ENCODE assay signal across 12 cellular contexts in genomic region chr1:161096514-161096913, GRCh38. TPM values are rescaled to one million over a fixed set of nuclear protein-coding genes. Genes with fewer than 3 reads are reported as not detected.
DNase-seq lines count a peak whose midpoint lies in the region; ATAC-seq and TF ChIP-seq lines count a peak whose summit lies in the region.
"Had no signal": no experiment of that assay in that cellular context is flagged by ENCODE, and none has a peak within 500 bp of the region (broad histone marks: within the 10 kb centered on the region; RNA-seq: fewer than 3 reads in every experiment).

No MANE protein-coding gene starts in this region.

- intact Hi-C loops in mammary epithelial cell (cut with micrococcal nuclease), result no loop called here
- intact Hi-C loops in PC-9 (cut with micrococcal nuclease; ENCODE audit: unreplicated experiment), result loop anchor here (2.0 kb wide), 1 partner anchor 14 kb away; no protein-coding TSS in a partner anchor

- H3K4me2 ChIP-seq in mammary epithelial cell (ENCODE audit: insufficient read depth, low read depth, low read length) (no peak overlapping the region), PC-9 (no peak overlapping the region)

- peaks cover 47% of the 10 kb centered on the region for H3K4me1 ChIP-seq in mammary epithelial cell (ENCODE audit: insufficient read depth, low read length)
- peaks cover 35% of the 10 kb centered on the region for H3K4me1 ChIP-seq in PC-9 (replicated peaks; ENCODE audit: insufficient read depth)
- H3K4me1 ChIP-seq: HAP-1 had no signal

- BruUV-seq in mammary epithelial cell (replicated peaks; lab: Mats Ljungman, UMichigan), result no TSS peak
- BruUV-seq in PC-9 (replicated peaks; lab: Mats Ljungman, UMichigan), result no TSS peak

- H3K4me3 Mint-ChIP-seq in activated naive CD8-positive, alpha-beta T cell treated with anti-CD3 and anti-CD28 coated beads, Interleukin-2, amount 10 ng/mL, durations not matched to agents 7 days and 5 days, result no peak overlapping the region
- H3K4me3 Mint-ChIP-seq in activated naive CD8-positive, alpha-beta T cell treated with anti-CD3 and anti-CD28 coated beads, Interleukin-2, amount 50 U/mL, for 24 hours, result no peak overlapping the region
- H3K4me3 Mint-ChIP-seq in immature natural killer cell, result peak overlapping the region in 1 of 5 donors; percentile 20

- H3K27me3 ChIP-seq in mammary epithelial cell (ENCODE audit: insufficient read depth, low read length), result no peaks in the 10 kb centered on the region
- no peaks in the 10 kb centered on the region for H3K27me3 ChIP-seq in PC-9 (ENCODE audit: insufficient read depth, low read depth)

- H3F3A ChIP-seq in PC-9 (ENCODE audit: insufficient read depth, low read depth), result peaks cover 36% of the 10 kb centered on the region

- no peak overlapping the region for H2AFZ ChIP-seq in mammary epithelial cell (ENCODE audit: low read depth, low read length)
- H2AFZ ChIP-seq in PC-9, result no peak overlapping the region

- TF ChIP-seq CTCF in mammary epithelial cell (conservative IDR thresholded peaks at IDR 0.05 in 1 of 2, IDR thresholded peaks at IDR 0.05 in 1 of 2; ENCODE audit: extremely low read depth in 1 of 2, insufficient read depth in 1 of 2, low read depth in 1 of 2, low read length in 2 of 2), result no peak
- no peak for TF ChIP-seq CTCF in PC-9 (conservative IDR thresholded peaks at IDR 0.05)

- H3K27ac ChIP-seq in mammary epithelial cell (ENCODE audit: insufficient read depth, low read depth, low read length), result no peak overlapping the region
- no peak overlapping the region for H3K27ac ChIP-seq in PC-9

- no peaks in the 10 kb centered on the region for H3K36me3 Mint-ChIP-seq in activated naive CD8-positive, alpha-beta T cell treated with anti-CD3 and anti-CD28 coated beads, Interleukin-2, amount 10 ng/mL, durations not matched to agents 7 days and 5 days
- peaks cover 10% of the 10 kb centered on the region for H3K36me3 Mint-ChIP-seq in activated naive CD8-positive, alpha-beta T cell treated with anti-CD3 and anti-CD28 coated beads, Interleukin-2, amount 50 U/mL, for 24 hours (ENCODE audit: low read depth)
- H3K36me3 Mint-ChIP-seq in immature natural killer cell, result peaks cover 0 to 16% (median 4%) of the 10 kb centered on the region in 3 donors

- H3K79me2 ChIP-seq in mammary epithelial cell (ENCODE audit: insufficient read depth, low read length) (peaks cover 3% of the 10 kb centered on the region), PC-9 (ENCODE audit: low read depth) (no peaks in the 10 kb centered on the region)

- no peaks in the 10 kb centered on the region for H3K9me3 Mint-ChIP-seq in activated naive CD8-positive, alpha-beta T cell treated with anti-CD3 and anti-CD28 coated beads, Interleukin-2, amount 10 ng/mL, durations not matched to agents 7 days and 5 days
- no peaks in the 10 kb centered on the region for H3K9me3 Mint-ChIP-seq in activated naive CD8-positive, alpha-beta T cell treated with anti-CD3 and anti-CD28 coated beads, Interleukin-2, amount 50 U/mL, for 24 hours
- peaks cover 0 to 6% (median 2%) of the 10 kb centered on the region in 6 donors for H3K9me3 Mint-ChIP-seq in immature natural killer cell

- H3K4me1 Mint-ChIP-seq in activated naive CD8-positive, alpha-beta T cell treated with anti-CD3 and anti-CD28 coated beads, Interleukin-2, amount 10 ng/mL, durations not matched to agents 7 days and 5 days, result peaks cover 36% of the 10 kb centered on the region
- H3K4me1 Mint-ChIP-seq in activated naive CD8-positive, alpha-beta T cell treated with anti-CD3 and anti-CD28 coated beads, Interleukin-2, amount 50 U/mL, for 24 hours, result peaks cover 79% of the 10 kb centered on the region
- peaks cover 22% of the 10 kb centered on the region in 2 donors for H3K4me1 Mint-ChIP-seq in immature natural killer cell

- no peaks in the 10 kb centered on the region for H3K9me3 ChIP-seq in mammary epithelial cell (replicated peaks; ENCODE audit: insufficient read depth, low read length)
- H3K9me3 ChIP-seq in PC-9 (ENCODE audit: insufficient read depth, low read depth), result no peaks in the 10 kb centered on the region
- H3K9me3 ChIP-seq: HAP-1 had no signal

- H3K27me3 Mint-ChIP-seq in activated naive CD8-positive, alpha-beta T cell treated with anti-CD3 and anti-CD28 coated beads, Interleukin-2, amount 10 ng/mL, durations not matched to agents 7 days and 5 days, result no peaks in the 10 kb centered on the region
- H3K27me3 Mint-ChIP-seq in activated naive CD8-positive, alpha-beta T cell treated with anti-CD3 and anti-CD28 coated beads, Interleukin-2, amount 50 U/mL, for 24 hours, result no peaks in the 10 kb centered on the region
- peaks cover 24 to 40% (median 34%) of the 10 kb centered on the region in 3 donors for H3K27me3 Mint-ChIP-seq in immature natural killer cell (ENCODE audit: low read depth in 3 of 3)

- H3K27ac Mint-ChIP-seq in activated naive CD8-positive, alpha-beta T cell treated with anti-CD3 and anti-CD28 coated beads, Interleukin-2, amount 10 ng/mL, durations not matched to agents 7 days and 5 days, result no peak overlapping the region
- H3K27ac Mint-ChIP-seq in activated naive CD8-positive, alpha-beta T cell treated with anti-CD3 and anti-CD28 coated beads, Interleukin-2, amount 50 U/mL, for 24 hours, result no peak overlapping the region
- peak overlapping the region in 4 of 6 donors; percentile 23 to 99 (median 80) for H3K27ac Mint-ChIP-seq in immature natural killer cell

- H3K4me3 ChIP-seq in mammary epithelial cell (replicated peaks in 1 of 3; ENCODE audit: insufficient read depth in 1 of 3, low read depth in 2 of 3, low read length in 3 of 3) (no peak overlapping the region), PC-9 (no peak overlapping the region)
- H3K4me3 ChIP-seq: HAP-1 had no signal

- H3K36me3 ChIP-seq in mammary epithelial cell (ENCODE audit: insufficient read depth, low read length), result peaks cover 1% of the 10 kb centered on the region
- 0 out of 2 replicates have a peak, but pooled peaks cover 3% of the 10 kb centered on the region for H3K36me3 ChIP-seq in PC-9 (ENCODE audit: low read depth)

- H3K9ac ChIP-seq in mammary epithelial cell (ENCODE audit: insufficient read depth, low read length), result no peak overlapping the region

- dilution Hi-C loops in mammary epithelial cell (cut with HindIII; ENCODE audit: low sequenced_read_pairs), result loop anchor here (25.0 kb wide), 1 partner anchor 259 kb away; no protein-coding TSS in a partner anchor

- CTCF ChIA-PET in mammary epithelial cell (lab: Charles Lee; ENCODE audit: low non-redundant PET) (interaction anchor here (2.2 kb wide), 1 partner anchor 99 kb away, joined by 8 read pairs; no protein-coding TSS in a partner anchor), PC-9 (lab: Charles Lee) (interaction anchor here (0.9 kb wide), 1 partner anchor 25 kb away, joined by 6 read pairs; no protein-coding TSS in a partner anchor)

- H3K9me2 ChIP-seq in PC-9 (ENCODE audit: insufficient read depth), result no peaks in the 10 kb centered on the region

- DNase-seq in activated naive CD8-positive, alpha-beta T cell treated with anti-CD3 and anti-CD28 coated beads, Interleukin-2, amount 10 ng/mL, durations not matched to agents 7 days and 5 days, result peak; percentile 14
- DNase-seq in activated naive CD8-positive, alpha-beta T cell treated with anti-CD3 and anti-CD28 coated beads, Interleukin-2, amount 50 U/mL, for 24 hours, result no peak
- DNase-seq in mammary epithelial cell (peak; percentile 80), immature natural killer cell (no peak), ureter (ENCODE audit: low spot score) (peak; percentile 41), PC-9 (no peak), SK-N-DZ (ENCODE audit: low spot score) (no peak)
- no peak for DNase-seq in activated CD4-positive, alpha-beta T cell treated with anti-CD3 and anti-CD28 coated beads for 48 hours
- DNase-seq: NCI-H2081 had no signal

- 8% methylated on average over 1 of the region's 1 CpG for WGBS in mammary epithelial cell (ENCODE audit: low coverage, missing lambda C conversion rate)

- POLR2A ChIA-PET in activated naive CD8-positive, alpha-beta T cell treated with anti-CD3 and anti-CD28 coated beads, Interleukin-2, amount 10 ng/mL, durations not matched to agents 7 days and 5 days (lab: Charles Lee), result interaction anchor here (1.0 to 7.0 kb wide), 6 partner anchors 27 to 99 kb away, joined by 3 to 118 read pairs (median 6); partner anchors contain the start of genes ARHGAP30, F11R and USF1
- POLR2A ChIA-PET in PC-9 (lab: Charles Lee; ENCODE audit: unreplicated experiment), result interaction anchor here (0.6 to 0.8 kb wide), 2 partner anchors 76 to 315 kb away, joined by 3 to 4 read pairs; no protein-coding TSS in a partner anchor

- no peaks in the 10 kb centered on the region for H4K20me1 ChIP-seq in mammary epithelial cell (ENCODE audit: insufficient read depth, low read length)
- H4K20me1 ChIP-seq in PC-9 (ENCODE audit: insufficient read depth), result 0 out of 2 replicates have a peak, but pooled peaks cover 3% of the 10 kb centered on the region

- no peak for ATAC-seq in activated naive CD8-positive, alpha-beta T cell treated with anti-CD3 and anti-CD28 coated beads, Interleukin-2, amount 10 ng/mL, durations not matched to agents 7 days and 5 days (ENCODE audit: low read depth)
- no peak for ATAC-seq in activated naive CD8-positive, alpha-beta T cell treated with anti-CD3 and anti-CD28 coated beads, Interleukin-2, amount 50 U/mL, for 24 hours

- in situ Hi-C loops in mammary epithelial cell (cut with MboI; ENCODE audit: low sequenced_read_pairs in 2 of 2), result loop anchor here in 1 of 2 donors (5.0 to 25.0 kb wide), 2 partner anchors 54 to 259 kb away; no protein-coding TSS in a partner anchor

RNA-seq across cellular contexts. Expression of gene KLHDC9, which starts 1.6 kb away (rescaled TPM):
- total RNA-seq in activated naive CD8-positive, alpha-beta T cell treated with anti-CD3 and anti-CD28 coated beads, Interleukin-2, amount 10 ng/mL, durations not matched to agents 7 days and 5 days, result 1 to 10 TPM; 1.2 TPM
- 1 to 10 TPM; 3.0 to 3.8 TPM for total RNA-seq in mammary epithelial cell
- 1.7 TPM for polyA plus RNA-seq in mammary epithelial cell
- polyA minus RNA-seq in mammary epithelial cell, result not detected
- under 1 TPM in 1 of 3 donors, not detected in 2; 0.59 TPM for polyA plus RNA-seq in immature natural killer cell
- 13.0 TPM for total RNA-seq in ureter
- 5.6 and 7.4 TPM in 2 replicates for total RNA-seq in PC-9 (2021)
- polyA plus RNA-seq in SK-N-DZ (2014; cell fraction: cytosol; rRNA removed), result 1.4 and 1.8 TPM in 2 replicates
- polyA plus RNA-seq in SK-N-DZ (2014; cell fraction: nucleus; rRNA removed), result 3.1 and 3.9 TPM in 2 replicates
- total RNA-seq: SK-MEL-5 had no signal

RNA-seq across cellular contexts. Expression of gene NECTIN4, which starts 7.2 kb away (rescaled TPM):
- not detected for total RNA-seq in activated naive CD8-positive, alpha-beta T cell treated with anti-CD3 and anti-CD28 coated beads, Interleukin-2, amount 10 ng/mL, durations not matched to agents 7 days and 5 days
- total RNA-seq in mammary epithelial cell (10 to 100 TPM in 1 of 2 donors, 1 to 10 TPM in 1; 5.6 to 13.2 TPM), ureter (75.6 TPM), PC-9 (2021) (8.8 and 9.0 TPM in 2 replicates)
- polyA plus RNA-seq in mammary epithelial cell (5.5 TPM), immature natural killer cell (not detected)
- polyA minus RNA-seq in mammary epithelial cell, result 53.4 TPM
- not detected in 2 replicates for polyA plus RNA-seq in SK-N-DZ (2014; cell fraction: cytosol; rRNA removed)
- polyA plus RNA-seq in SK-N-DZ (2014; cell fraction: nucleus; rRNA removed), result not detected in 2 replicates

RNA-seq across cellular contexts. Expression of gene PFDN2, which starts 21.3 kb away (rescaled TPM):
- 10 to 100 TPM; 54.1 to 62.3 TPM for total RNA-seq in activated naive CD8-positive, alpha-beta T cell treated with anti-CD3 and anti-CD28 coated beads, Interleukin-2, amount 10 ng/mL, durations not matched to agents 7 days and 5 days
- total RNA-seq in mammary epithelial cell (100 to 1,000 TPM in 1 of 2 donors, 10 to 100 TPM in 1; 34.2 to 141 TPM), ureter (39.2 TPM), PC-9 (2021) (68.2 and 74.4 TPM in 2 replicates)
- polyA plus RNA-seq in mammary epithelial cell (181 TPM), immature natural killer cell (10 to 100 TPM; 63.4 to 84.4 (median 83.0) TPM)
- 12.6 TPM for polyA minus RNA-seq in mammary epithelial cell
- polyA plus RNA-seq in SK-N-DZ (2014; cell fraction: cytosol; rRNA removed), result 99.2 and 137 TPM in 2 replicates
- 53.3 and 65.6 TPM in 2 replicates for polyA plus RNA-seq in SK-N-DZ (2014; cell fraction: nucleus; rRNA removed)

RNA-seq across cellular contexts. Expression of gene NIT1, which starts 21.4 kb away (rescaled TPM):
- total RNA-seq in activated naive CD8-positive, alpha-beta T cell treated with anti-CD3 and anti-CD28 coated beads, Interleukin-2, amount 10 ng/mL, durations not matched to agents 7 days and 5 days, result 10 to 100 TPM; 44.7 to 49.3 TPM
- total RNA-seq in mammary epithelial cell (10 to 100 TPM; 31.3 to 51.1 TPM), ureter (34.7 TPM), PC-9 (2021) (25.9 and 26.8 TPM in 2 replicates)
- polyA plus RNA-seq in mammary epithelial cell (57.8 TPM), immature natural killer cell (10 to 100 TPM; 17.3 to 21.9 (median 18.2) TPM)
- 21.7 TPM for polyA minus RNA-seq in mammary epithelial cell
- polyA plus RNA-seq in SK-N-DZ (2014; cell fraction: cytosol; rRNA removed), result 46.6 and 48.7 TPM in 2 replicates
- 70.0 and 87.7 TPM in 2 replicates for polyA plus RNA-seq in SK-N-DZ (2014; cell fraction: nucleus; rRNA removed)

RNA-seq across cellular contexts. Expression of gene ARHGAP30, which starts 26.8 kb away (rescaled TPM):
- 100 to 1,000 TPM; 260 to 273 TPM for total RNA-seq in activated naive CD8-positive, alpha-beta T cell treated with anti-CD3 and anti-CD28 coated beads, Interleukin-2, amount 10 ng/mL, durations not matched to agents 7 days and 5 days
- total RNA-seq in mammary epithelial cell (under 1 TPM; 0.17 to 0.26 TPM), ureter (12.1 TPM), PC-9 (2021) (0.46 and 0.65 TPM in 2 replicates)
- polyA plus RNA-seq in mammary epithelial cell (0.03 TPM), immature natural killer cell (100 to 1,000 TPM in 2 of 3 donors, 10 to 100 TPM in 1; 98.0 to 265 (median 103) TPM)
- not detected for polyA minus RNA-seq in mammary epithelial cell
- polyA plus RNA-seq in SK-N-DZ (2014; cell fraction: cytosol; rRNA removed), result 0.09 TPM in 1 of 2 replicates, not detected in the other
- polyA plus RNA-seq in SK-N-DZ (2014; cell fraction: nucleus; rRNA removed), result not detected in 2 replicates
- total RNA-seq: dermis microvascular lymphatic vessel endothelial cell, SK-MEL-5 had no signal

Comparison
In these comparisons a context has a peak if more than half of its experiments do, and no peak if none do; other contexts are left out.
1. DNase-seq: peak in activated naive CD8-positive, alpha-beta T cell treated with anti-CD3 and anti-CD28 coated beads, Interleukin-2, amount 10 ng/mL, durations not matched to agents 7 days and 5 days (single experiment), mammary epithelial cell (single experiment) and ureter (single experiment); none in activated naive CD8-positive, alpha-beta T cell treated with anti-CD3 and anti-CD28 coated beads, Interleukin-2, amount 50 U/mL, for 24 hours (single experiment), immature natural killer cell (0 of 3), PC-9 (0 of 2), SK-N-DZ (single experiment) and activated CD4-positive, alpha-beta T cell treated with anti-CD3 and anti-CD28 coated beads for 48 hours (single experiment).
2. H3K27ac Mint-ChIP-seq: peak in immature natural killer cell (4 of 6); none in activated naive CD8-positive, alpha-beta T cell treated with anti-CD3 and anti-CD28 coated beads, Interleukin-2, amount 10 ng/mL, durations not matched to agents 7 days and 5 days (single experiment) and activated naive CD8-positive, alpha-beta T cell treated with anti-CD3 and anti-CD28 coated beads, Interleukin-2, amount 50 U/mL, for 24 hours (single experiment).